Comparison of ENCODE assay signal across 8 cellular contexts in the genomic region with DNA sequence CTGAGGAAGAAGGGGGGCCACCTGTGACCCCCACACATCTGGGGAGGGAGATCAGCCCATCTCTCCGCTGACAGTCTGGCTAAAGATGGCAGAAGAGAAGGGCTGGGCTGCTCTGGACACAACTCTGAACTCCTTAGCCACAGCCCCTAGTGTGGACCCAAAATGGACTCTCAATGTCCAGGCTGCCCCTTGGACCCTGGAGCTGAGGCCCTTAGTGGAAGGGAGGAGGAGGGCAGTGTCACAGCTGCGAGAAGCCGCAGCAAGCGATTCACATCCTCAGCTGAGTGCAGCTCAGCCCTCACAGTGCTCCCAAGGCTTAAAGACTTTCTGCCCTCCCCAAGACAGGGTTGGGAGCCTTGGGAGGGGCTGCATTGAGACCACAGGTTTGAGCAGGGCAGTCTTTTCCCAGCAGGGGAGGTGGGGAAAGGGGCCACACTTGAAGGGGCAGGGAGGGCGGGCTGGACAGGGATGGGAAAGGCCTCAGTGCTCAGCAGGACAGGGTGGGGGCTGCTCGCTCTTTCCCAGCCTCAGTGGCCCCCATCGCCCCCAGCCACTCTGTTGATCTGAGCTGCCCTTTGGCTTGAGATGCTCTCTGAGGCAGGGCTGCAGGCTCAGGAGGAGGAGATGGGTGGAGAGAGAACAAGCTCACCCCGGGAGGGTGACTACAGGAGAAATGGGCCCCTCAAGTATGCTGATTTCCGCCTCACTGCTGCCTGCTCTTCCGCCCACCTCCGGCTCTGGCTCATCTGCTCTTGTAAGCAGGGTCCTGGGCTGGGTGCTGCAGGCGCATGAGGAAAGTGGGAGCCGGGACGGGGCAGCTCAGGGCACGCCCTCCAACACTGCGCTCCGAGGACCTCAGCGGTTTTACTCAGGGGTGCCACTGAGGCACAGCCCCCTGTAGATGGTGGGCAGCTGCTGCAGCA. TPM values are rescaled to one million over a fixed set of nuclear protein-coding genes. Genes with fewer than 3 reads are reported as not detected.
A peak's percentile ranks its signal among the peaks of the same experiment; 100 is the strongest.
DNase-seq lines count a peak whose midpoint lies in the region; ATAC-seq and TF ChIP-seq lines count a peak whose summit lies in the region.

No MANE protein-coding gene starts in this region.

- H3K36me3 ChIP-seq in right atrium auricular region (no peaks in the 10 kb centered on the region), spleen (peaks cover 0 to 62% (median 17%) of the 10 kb centered on the region in 6 donors)

- CTCF ChIA-PET in activated CD4-positive, alpha-beta memory T cell treated with anti-CD3 and anti-CD28 coated beads for 36 hours (lab: Charles Lee): interaction anchor here (0.7 to 1.6 kb wide), 3 partner anchors 14 to 826 kb away, joined by 3 to 5 read pairs (median 4); no protein-coding TSS in a partner anchor

- H3K36me3 Mint-ChIP-seq in activated CD4-positive, alpha-beta memory T cell treated with anti-CD3 and anti-CD28 coated beads for 36 hours: peaks cover 6% of the 10 kb centered on the region

- no peaks in the 10 kb centered on the region for H3K27me3 Mint-ChIP-seq in activated CD4-positive, alpha-beta memory T cell treated with anti-CD3 and anti-CD28 coated beads for 36 hours

- peak; percentile 15 for ATAC-seq in HG02970 (IDR thresholded peaks at IDR 0.05; ENCODE audit: low FRiP score, unreplicated experiment)

- peaks cover 50% of the 10 kb centered on the region for H3K4me1 Mint-ChIP-seq in activated CD4-positive, alpha-beta memory T cell treated with anti-CD3 and anti-CD28 coated beads for 36 hours (ENCODE audit: low read depth)

- H3K27me3 ChIP-seq in right atrium auricular region (no peaks in the 10 kb centered on the region), spleen (replicated peaks in 1 of 7) (no peaks in the 10 kb centered on the region)

- H3K9me3 Mint-ChIP-seq in activated CD4-positive, alpha-beta memory T cell treated with anti-CD3 and anti-CD28 coated beads for 36 hours: no peaks in the 10 kb centered on the region

- DNase-seq in activated CD4-positive, alpha-beta memory T cell treated with anti-CD3 and anti-CD28 coated beads for 36 hours: peak; percentile 40
- DNase-seq in right atrium auricular region (ENCODE audit: low spot score) (no peak), spleen (no peak), SHP77 (lab: John Stamatoyannopoulos, UW) (no peak), UCSD-AML1 (lab: John Stamatoyannopoulos, UW; ENCODE audit: unreplicated experiment) (no peak), NCI-H1694 (lab: John Stamatoyannopoulos, UW) (no peak), NCI-H1048 (lab: John Stamatoyannopoulos, UW) (no peak)

- H3K4me3 Mint-ChIP-seq in activated CD4-positive, alpha-beta memory T cell treated with anti-CD3 and anti-CD28 coated beads for 36 hours: no peak overlapping the region

- intact Hi-C loops in activated CD4-positive, alpha-beta memory T cell treated with anti-CD3 and anti-CD28 coated beads for 36 hours (cut with micrococcal nuclease): loop anchor here (1.0 to 10.0 kb wide), 3 partner anchors 11 to 52 kb away; a partner anchor contains a TSS
- intact Hi-C loops in spleen (cut with DNase I; ENCODE audit: low total_unique reads): no loop called here

- POLR2A ChIA-PET in activated CD4-positive, alpha-beta memory T cell treated with anti-CD3 and anti-CD28 coated beads for 36 hours (lab: Charles Lee): interaction anchor here (1.2 kb wide), 2 partner anchors 34 to 49 kb away, joined by 3 to 4 read pairs; no protein-coding TSS in a partner anchor

- H3K27ac ChIP-seq in right atrium auricular region (peak overlapping the region; percentile 81 to 90), spleen (peak overlapping the region; percentile 48 to 87 (median 71))

- peaks cover 0 to 51% of the 10 kb centered on the region in 2 donors for H3K4me1 ChIP-seq in right atrium auricular region
- peaks cover 30 to 69% (median 52%) of the 10 kb centered on the region in 6 donors for H3K4me1 ChIP-seq in spleen

- H3K9me3 ChIP-seq in right atrium auricular region (no peaks in the 10 kb centered on the region), spleen (no peaks in the 10 kb centered on the region)

- H3K27ac Mint-ChIP-seq in activated CD4-positive, alpha-beta memory T cell treated with anti-CD3 and anti-CD28 coated beads for 36 hours: peak overlapping the region; percentile 92

- WGBS in spleen, 5 donors: 80 to 88% (median 84%) methylated on average over 10 to 18 of the region's 18 CpGs

- no peak for TF ChIP-seq POLR2A in spleen (IDR thresholded peaks at IDR 0.05)

- TF ChIP-seq CTCF in right atrium auricular region (IDR thresholded peaks at IDR 0.05) (no peak), spleen (IDR thresholded peaks at IDR 0.05 in 8 of 11, conservative IDR thresholded peaks at IDR 0.05 in 3 of 11) (no peak)

- H3K4me3 ChIP-seq in right atrium auricular region (no peak overlapping the region), spleen (peak overlapping the region in 1 of 8 donors; percentile 15)

RNA-seq across cellular contexts. Expression of a gene that starts 50.9 kb away (rescaled TPM):
- 1 to 10 TPM in 1 of 2 experiments, under 1 TPM in 1; 0.29 to 1.1 TPM for total RNA-seq in activated CD4-positive, alpha-beta memory T cell treated with anti-CD3 and anti-CD28 coated beads for 36 hours
- total RNA-seq in right atrium auricular region (10 to 100 TPM; 35.3 to 44.7 TPM), spleen (100 to 1,000 TPM in 3 of 7 donors, 10 to 100 TPM in 4; 40.6 to 116 (median 94.6) TPM)
- 10 to 100 TPM in 2 of 3 donors, 1 to 10 TPM in 1; 9.0 to 66.7 (median 12.2) TPM for polyA plus RNA-seq in spleen

Comparison
In these comparisons a context has a peak if more than half of its experiments do, and no peak if none do; other contexts are left out.
1. RNA of a gene that starts 50.9 kb away (total RNA-seq): 40.6 to 116 TPM in spleen and 35.3 to 44.7 TPM in right atrium auricular region; 0.29 to 1.1 TPM in activated CD4-positive, alpha-beta memory T cell treated with anti-CD3 and anti-CD28 coated beads for 36 hours; every median in the first group is over 10 times any median in the second.